ENCODE assay signal across 1 cellular context in the genomic region with DNA sequence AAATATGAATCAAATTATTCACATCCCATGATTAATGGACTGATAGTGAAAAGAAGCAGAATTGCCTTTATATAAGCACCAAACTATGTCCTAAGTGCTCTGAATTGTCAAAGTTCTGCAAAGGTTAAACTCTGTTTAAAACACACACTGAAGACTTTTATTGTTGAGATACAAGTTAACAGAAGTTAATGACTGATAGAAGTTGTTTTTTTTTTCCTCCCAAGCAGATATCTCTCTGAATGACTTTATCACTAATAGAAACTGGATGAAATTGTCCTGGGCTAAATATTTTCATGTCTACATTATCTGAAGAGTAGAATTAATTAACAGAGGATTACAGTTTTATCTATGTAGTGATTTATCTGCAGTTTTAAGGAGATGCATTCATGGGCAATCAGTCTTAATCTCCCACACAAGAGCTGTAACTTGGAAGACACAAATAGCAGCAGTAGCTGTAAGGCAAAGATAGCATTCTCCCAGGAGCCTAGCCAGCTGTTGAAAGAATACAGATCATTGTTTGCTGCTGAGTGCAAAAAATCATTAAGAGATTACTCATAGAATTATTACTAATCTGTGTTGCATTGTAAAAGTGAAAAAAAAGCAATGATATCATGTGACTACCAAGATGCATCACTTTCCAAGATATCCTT.
TF ChIP-seq lines count a peak whose summit lies in the region.

No MANE protein-coding gene starts in this region.

TF ChIP-seq in GM23338, 12 proteins besides CTCF, POLR2A, EP300 and RAD21 (continued from another document):
- TF ChIP-seq, protein P1, sequence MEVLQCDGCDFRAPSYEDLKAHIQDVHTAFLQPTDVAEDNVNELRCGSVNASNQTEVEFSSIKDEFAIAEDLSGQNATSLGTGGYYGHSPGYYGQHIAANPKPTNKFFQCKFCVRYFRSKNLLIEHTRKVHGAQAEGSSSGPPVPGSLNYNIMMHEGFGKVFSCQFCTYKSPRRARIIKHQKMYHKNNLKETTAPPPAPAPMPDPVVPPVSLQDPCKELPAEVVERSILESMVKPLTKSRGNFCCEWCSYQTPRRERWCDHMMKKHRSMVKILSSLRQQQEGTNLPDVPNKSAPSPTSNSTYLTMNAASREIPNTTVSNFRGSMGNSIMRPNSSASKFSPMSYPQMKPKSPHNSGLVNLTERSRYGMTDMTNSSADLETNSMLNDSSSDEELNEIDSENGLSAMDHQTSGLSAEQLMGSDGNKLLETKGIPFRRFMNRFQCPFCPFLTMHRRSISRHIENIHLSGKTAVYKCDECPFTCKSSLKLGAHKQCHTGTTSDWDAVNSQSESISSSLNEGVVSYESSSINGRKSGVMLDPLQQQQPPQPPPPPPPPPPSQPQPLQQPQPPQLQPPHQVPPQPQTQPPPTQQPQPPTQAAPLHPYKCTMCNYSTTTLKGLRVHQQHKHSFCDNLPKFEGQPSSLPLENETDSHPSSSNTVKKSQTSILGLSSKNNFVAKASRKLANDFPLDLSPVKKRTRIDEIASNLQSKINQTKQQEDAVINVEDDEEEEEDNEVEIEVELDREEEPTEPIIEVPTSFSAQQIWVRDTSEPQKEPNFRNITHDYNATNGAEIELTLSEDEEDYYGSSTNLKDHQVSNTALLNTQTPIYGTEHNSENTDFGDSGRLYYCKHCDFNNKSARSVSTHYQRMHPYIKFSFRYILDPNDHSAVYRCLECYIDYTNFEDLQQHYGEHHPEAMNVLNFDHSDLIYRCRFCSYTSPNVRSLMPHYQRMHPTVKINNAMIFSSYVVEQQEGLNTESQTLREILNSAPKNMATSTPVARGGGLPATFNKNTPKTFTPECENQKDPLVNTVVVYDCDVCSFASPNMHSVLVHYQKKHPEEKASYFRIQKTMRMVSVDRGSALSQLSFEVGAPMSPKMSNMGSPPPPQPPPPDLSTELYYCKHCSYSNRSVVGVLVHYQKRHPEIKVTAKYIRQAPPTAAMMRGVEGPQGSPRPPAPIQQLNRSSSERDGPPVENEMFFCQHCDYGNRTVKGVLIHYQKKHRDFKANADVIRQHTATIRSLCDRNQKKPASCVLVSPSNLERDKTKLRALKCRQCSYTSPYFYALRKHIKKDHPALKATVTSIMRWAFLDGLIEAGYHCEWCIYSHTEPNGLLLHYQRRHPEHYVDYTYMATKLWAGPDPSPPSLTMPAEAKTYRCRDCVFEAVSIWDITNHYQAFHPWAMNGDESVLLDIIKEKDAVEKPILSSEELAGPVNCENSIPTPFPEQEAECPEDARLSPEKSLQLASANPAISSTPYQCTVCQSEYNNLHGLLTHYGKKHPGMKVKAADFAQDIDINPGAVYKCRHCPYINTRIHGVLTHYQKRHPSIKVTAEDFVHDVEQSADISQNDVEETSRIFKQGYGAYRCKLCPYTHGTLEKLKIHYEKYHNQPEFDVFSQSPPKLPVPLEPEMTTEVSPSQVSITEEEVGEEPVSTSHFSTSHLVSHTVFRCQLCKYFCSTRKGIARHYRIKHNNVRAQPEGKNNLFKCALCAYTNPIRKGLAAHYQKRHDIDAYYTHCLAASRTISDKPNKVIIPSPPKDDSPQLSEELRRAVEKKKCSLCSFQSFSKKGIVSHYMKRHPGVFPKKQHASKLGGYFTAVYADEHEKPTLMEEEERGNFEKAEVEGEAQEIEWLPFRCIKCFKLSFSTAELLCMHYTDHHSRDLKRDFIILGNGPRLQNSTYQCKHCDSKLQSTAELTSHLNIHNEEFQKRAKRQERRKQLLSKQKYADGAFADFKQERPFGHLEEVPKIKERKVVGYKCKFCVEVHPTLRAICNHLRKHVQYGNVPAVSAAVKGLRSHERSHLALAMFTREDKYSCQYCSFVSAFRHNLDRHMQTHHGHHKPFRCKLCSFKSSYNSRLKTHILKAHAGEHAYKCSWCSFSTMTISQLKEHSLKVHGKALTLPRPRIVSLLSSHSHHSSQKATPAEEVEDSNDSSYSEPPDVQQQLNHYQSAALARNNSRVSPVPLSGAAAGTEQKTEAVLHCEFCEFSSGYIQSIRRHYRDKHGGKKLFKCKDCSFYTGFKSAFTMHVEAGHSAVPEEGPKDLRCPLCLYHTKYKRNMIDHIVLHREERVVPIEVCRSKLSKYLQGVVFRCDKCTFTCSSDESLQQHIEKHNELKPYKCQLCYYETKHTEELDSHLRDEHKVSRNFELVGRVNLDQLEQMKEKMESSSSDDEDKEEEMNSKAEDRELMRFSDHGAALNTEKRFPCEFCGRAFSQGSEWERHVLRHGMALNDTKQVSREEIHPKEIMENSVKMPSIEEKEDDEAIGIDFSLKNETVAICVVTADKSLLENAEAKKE (CRISPR knock-in tag; IDR thresholded peaks at IDR 0.05): no peak
- TF ChIP-seq NANOG (IDR thresholded peaks at IDR 0.05; ENCODE audit: borderline replicate concordance) (no peak), ZNF331 (CRISPR knock-in tag; IDR thresholded peaks at IDR 0.05; ENCODE audit: low read depth) (no peak), CREB1 (CRISPR knock-in tag; IDR thresholded peaks at IDR 0.05; ENCODE audit: low read depth) (no peak), EZH2phosphoT487 (IDR thresholded peaks at IDR 0.05; ENCODE audit: unreplicated experiment) (no peak), STAT1 (IDR thresholded peaks at IDR 0.05; ENCODE audit: unreplicated experiment) (no peak), ZNF114 (CRISPR knock-in tag; IDR thresholded peaks at IDR 0.05) (no peak), POLR2AphosphoS5 (IDR thresholded peaks at IDR 0.05; ENCODE audit: low read depth) (no peak), EZH2 (IDR thresholded peaks at IDR 0.05; ENCODE audit: low read depth, unreplicated experiment) (no peak), JUNB (IDR thresholded peaks at IDR 0.05; ENCODE audit: unreplicated experiment) (no peak)
- TF ChIP-seq, protein P2, sequence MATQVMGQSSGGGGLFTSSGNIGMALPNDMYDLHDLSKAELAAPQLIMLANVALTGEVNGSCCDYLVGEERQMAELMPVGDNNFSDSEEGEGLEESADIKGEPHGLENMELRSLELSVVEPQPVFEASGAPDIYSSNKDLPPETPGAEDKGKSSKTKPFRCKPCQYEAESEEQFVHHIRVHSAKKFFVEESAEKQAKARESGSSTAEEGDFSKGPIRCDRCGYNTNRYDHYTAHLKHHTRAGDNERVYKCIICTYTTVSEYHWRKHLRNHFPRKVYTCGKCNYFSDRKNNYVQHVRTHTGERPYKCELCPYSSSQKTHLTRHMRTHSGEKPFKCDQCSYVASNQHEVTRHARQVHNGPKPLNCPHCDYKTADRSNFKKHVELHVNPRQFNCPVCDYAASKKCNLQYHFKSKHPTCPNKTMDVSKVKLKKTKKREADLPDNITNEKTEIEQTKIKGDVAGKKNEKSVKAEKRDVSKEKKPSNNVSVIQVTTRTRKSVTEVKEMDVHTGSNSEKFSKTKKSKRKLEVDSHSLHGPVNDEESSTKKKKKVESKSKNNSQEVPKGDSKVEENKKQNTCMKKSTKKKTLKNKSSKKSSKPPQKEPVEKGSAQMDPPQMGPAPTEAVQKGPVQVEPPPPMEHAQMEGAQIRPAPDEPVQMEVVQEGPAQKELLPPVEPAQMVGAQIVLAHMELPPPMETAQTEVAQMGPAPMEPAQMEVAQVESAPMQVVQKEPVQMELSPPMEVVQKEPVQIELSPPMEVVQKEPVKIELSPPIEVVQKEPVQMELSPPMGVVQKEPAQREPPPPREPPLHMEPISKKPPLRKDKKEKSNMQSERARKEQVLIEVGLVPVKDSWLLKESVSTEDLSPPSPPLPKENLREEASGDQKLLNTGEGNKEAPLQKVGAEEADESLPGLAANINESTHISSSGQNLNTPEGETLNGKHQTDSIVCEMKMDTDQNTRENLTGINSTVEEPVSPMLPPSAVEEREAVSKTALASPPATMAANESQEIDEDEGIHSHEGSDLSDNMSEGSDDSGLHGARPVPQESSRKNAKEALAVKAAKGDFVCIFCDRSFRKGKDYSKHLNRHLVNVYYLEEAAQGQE (IDR thresholded peaks at IDR 0.05; ENCODE audit: unreplicated experiment): no peak
